ENCODE assay signal across 19 cellular contexts in genomic region chr11:12439615-12440014, GRCh38.
DNase-seq lines count a peak whose midpoint lies in the region; ATAC-seq, FAIRE-seq and TF ChIP-seq lines count a peak whose summit lies in the region.
"Had no signal": no experiment of that assay in that cellular context is flagged by ENCODE, and none has a peak within 500 bp of the region (broad histone marks: within the 10 kb centered on the region; RNA-seq: fewer than 3 reads in every experiment).

No MANE protein-coding gene starts in this region.

- H3K4me2 ChIP-seq in OCI-LY7 (ENCODE audit: low read length) = no peak overlapping the region
- H3K4me2 ChIP-seq: KMS-11 had no signal

- CTCF ChIA-PET in OCI-LY7 (lab: Charles Lee; ENCODE audit: unreplicated experiment) = no interaction called here

- no peaks in the 10 kb centered on the region for H4K20me1 ChIP-seq in OCI-LY7 (ENCODE audit: insufficient read depth, low read length)

- intact Hi-C loops in OCI-LY7 (cut with micrococcal nuclease; ENCODE audit: unreplicated experiment) (no loop called here), left lung (cut with DNase I) (no loop called here), uterus (cut with DNase I; ENCODE audit: low total_unique reads) (no loop called here)

- TF ChIP-seq POLR2A in uterus (IDR thresholded peaks at IDR 0.05) = no peak

- FAIRE-seq in RCC 7860 (lab: Jason Lieb, UNC) = no peak
- FAIRE-seq: colon, keratinocyte had no signal

- H3K4me3 ChIP-seq in OCI-LY7 (ENCODE audit: low read depth, low read length, poor library complexity, severe bottlenecking) = no peak overlapping the region
- no peak overlapping the region for H3K4me3 ChIP-seq in left lung
- no peak overlapping the region for H3K4me3 ChIP-seq in uterus
- H3K4me3 ChIP-seq: gastroesophageal sphincter, thyroid gland had no signal

- TF ChIP-seq CTCF in OCI-LY7 (conservative IDR thresholded peaks at IDR 0.05; ENCODE audit: low read length) = no peak
- TF ChIP-seq CTCF in left lung (IDR thresholded peaks at IDR 0.05) = no peak
- TF ChIP-seq CTCF in uterus (IDR thresholded peaks at IDR 0.05) = no peak

- H2AFZ ChIP-seq in OCI-LY7 (ENCODE audit: low read length) = no peak overlapping the region

- no peaks in the 10 kb centered on the region for H3K79me2 ChIP-seq in OCI-LY7 (ENCODE audit: insufficient read depth, low read depth, low read length)

- H3K36me3 ChIP-seq in OCI-LY7 (ENCODE audit: insufficient read depth, low read length) (no peaks in the 10 kb centered on the region), left lung (no peaks in the 10 kb centered on the region), uterus (no peaks in the 10 kb centered on the region)
- H3K36me3 ChIP-seq: thyroid gland had no signal

- DNase-seq in NCI-H510A treated with DMSO at 0.1 percent for 48 hours (lab: John Stamatoyannopoulos, UW) (peak; percentile 1), NCI-H510A (lab: John Stamatoyannopoulos, UW) (no peak), OCI-LY7 (ENCODE audit: low spot score) (peak; percentile 2), left lung (no peak), uterus (no peak), DMS 273 (lab: John Stamatoyannopoulos, UW; ENCODE audit: unreplicated experiment) (no peak), NCI-H187 (lab: John Stamatoyannopoulos, UW) (no peak), RCC 7860 (ENCODE audit: low spot score) (no peak)
- DNase-seq: activated effector memory CD4-positive, alpha-beta T cell treated with anti-CD3 and anti-CD28 coated beads, Interleukin-2, amount 50 U/mL, for 16 hours; aorta; occipital lobe; RPMI8226; stimulated activated CD4-positive, alpha-beta T cell treated with anti-CD3 and anti-CD28 coated beads, Interleukin-4, amount 100 ng/mL, for 4 hours; thyroid gland had no signal

- H3K27me3 ChIP-seq in left lung = no peaks in the 10 kb centered on the region
- no peaks in the 10 kb centered on the region for H3K27me3 ChIP-seq in uterus
- H3K27me3 ChIP-seq: gastroesophageal sphincter, thyroid gland had no signal

- ATAC-seq in left lung = peak; percentile 52
- ATAC-seq: gastroesophageal sphincter, HCT116 had no signal

- no peaks in the 10 kb centered on the region for H3K9me2 ChIP-seq in OCI-LY7 (ENCODE audit: insufficient read depth, low read length)

- H3K27ac ChIP-seq in OCI-LY7 (ENCODE audit: low read depth, low read length, poor library complexity, severe bottlenecking) = no peak overlapping the region
- H3K27ac ChIP-seq in left lung = no peak overlapping the region
- H3K27ac ChIP-seq in uterus = peak overlapping the region; percentile 25 to 64
- H3K27ac ChIP-seq: KMS-11, thyroid gland had no signal

- no TSS peak for BruUV-seq in OCI-LY7 (replicated peaks; lab: Mats Ljungman, UMichigan)

- POLR2A ChIA-PET in OCI-LY7 (lab: Charles Lee) = no interaction called here

- H3K9me3 ChIP-seq in OCI-LY7 (ENCODE audit: low read length) (no peaks in the 10 kb centered on the region), left lung (no peaks in the 10 kb centered on the region), uterus (no peaks in the 10 kb centered on the region)
- H3K9me3 ChIP-seq: gastroesophageal sphincter, thyroid gland had no signal

- peaks cover 5% of the 10 kb centered on the region for H3K4me1 ChIP-seq in OCI-LY7 (ENCODE audit: insufficient read depth, low read length, poor library complexity, severe bottlenecking)
- H3K4me1 ChIP-seq in left lung = no peaks in the 10 kb centered on the region
- H3K4me1 ChIP-seq in uterus = no peaks in the 10 kb centered on the region

Comparison
In these comparisons a context has a peak if more than half of its experiments do, and no peak if none do; other contexts are left out.
1. DNase-seq: peak in NCI-H510A treated with DMSO at 0.1 percent for 48 hours (single experiment) and OCI-LY7 (single experiment); none in NCI-H510A (single experiment), left lung (0 of 2), uterus (0 of 2), DMS 273 (single experiment), NCI-H187 (0 of 2) and RCC 7860 (single experiment).
2. H3K27ac ChIP-seq: peak in uterus (2 of 2); none in OCI-LY7 (single experiment) and left lung (0 of 2).